Comparison of ENCODE assay signal across 22 cellular contexts in the genomic region with DNA sequence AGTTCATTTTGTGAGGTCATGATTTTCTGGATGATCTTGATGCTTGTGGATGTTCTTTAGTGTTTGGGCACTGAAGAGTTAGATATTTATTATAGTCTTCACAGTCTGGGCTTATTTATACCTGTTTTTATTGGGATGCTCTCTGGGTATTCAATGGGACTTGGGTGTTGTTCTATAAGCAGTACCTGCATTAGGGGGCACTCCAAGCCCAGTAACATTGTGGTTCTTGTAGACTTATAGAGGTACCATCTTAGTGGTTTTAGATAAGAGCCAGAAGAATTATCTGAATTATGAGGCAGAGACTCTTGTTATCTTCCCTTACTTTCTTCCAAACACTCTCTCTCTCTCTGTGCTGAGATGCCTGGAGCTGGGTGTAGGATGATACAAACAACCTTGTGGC.
"Had no signal": no experiment of that assay in that cellular context is flagged by ENCODE, and none has a peak within 500 bp of the region (broad histone marks: within the 10 kb centered on the region; RNA-seq: fewer than 3 reads in every experiment).

No MANE protein-coding gene starts in this region.

- H3K27ac ChIP-seq: coronary artery, epithelial cell of prostate, foreskin keratinocyte, lower lobe of right lung, sigmoid colon, transverse colon had no signal

- FAIRE-seq: urothelium cell line had no signal

- H3K27me3 ChIP-seq: foreskin keratinocyte, sigmoid colon, transverse colon had no signal

- H3K4me3 ChIP-seq: coronary artery, lower lobe of right lung, sigmoid colon, smooth muscle cell, transverse colon had no signal

- H3K36me3 ChIP-seq: lower lobe of right lung, sigmoid colon, transverse colon had no signal

- H3K4me2 ChIP-seq: smooth muscle cell had no signal

- H3K9me3 ChIP-seq: lower lobe of right lung, sigmoid colon, transverse colon had no signal

- H3K4me1 ChIP-seq: foreskin keratinocyte, lower lobe of right lung, sigmoid colon, transverse colon had no signal

- DNase-seq: activated CD4-positive, alpha-beta memory T cell treated with anti-CD3 and anti-CD28 coated beads for 36 hours; activated CD4-positive, alpha-beta T cell treated with anti-CD3 and anti-CD28 coated beads for 4 hours; activated CD4-positive, CD25-positive, alpha-beta regulatory T cell; activated effector memory CD4-positive, alpha-beta T cell treated with Interleukin-2 at 50 U/mL for 16 hours; activated naive CD4-positive, alpha-beta T cell treated with anti-CD3 and anti-CD28 coated beads, Interleukin-2, amount 10 ng/mL, durations not matched to agents 7 days and 5 days; activated naive CD8-positive, alpha-beta T cell treated with anti-CD3 and anti-CD28 coated beads, Interleukin-2, amount 50 U/mL, for 24 hours; activated T-cell treated with anti-CD3 and anti-CD28 coated beads, Interleukin-2, amount 50 U/mL, for 72 hours; cerebellar nuclear complex; foreskin keratinocyte; lower lobe of right lung; naive thymus-derived CD4-positive, alpha-beta T cell; sigmoid colon; stimulated activated CD4-positive, alpha-beta T cell treated with anti-CD3 and anti-CD28 coated beads, Interleukin-15, amount 100 ng/mL, for 24 hours; stimulated activated CD4-positive, alpha-beta T cell treated with anti-CD3 and anti-CD28 coated beads, Interleukin-2, amount 100 ng/mL, for 48 hours; stimulated activated CD8-positive, alpha-beta memory T cell treated with anti-CD3 and anti-CD28 coated beads, Interleukin-4, amount 100 ng/mL, for 48 hours; stimulated activated naive B cell treated with anti-CD40 and anti-IgM and Interleukin-4, amounts not matched to agents 10 μg/mL and 1 μg/mL and 100 μg/mL, for 72 hours; transverse colon had no signal

- ATAC-seq: activated naive CD8-positive, alpha-beta T cell treated with anti-CD3 and anti-CD28 coated beads, Interleukin-2, amount 50 U/mL, for 24 hours; activated T-cell treated with anti-CD3 and anti-CD28 coated beads, Interleukin-2, amount 50 U/mL, for 72 hours; foreskin keratinocyte; left lobe of liver; naive thymus-derived CD4-positive, alpha-beta T cell; stimulated activated naive B cell treated with anti-CD40 and anti-IgM and Interleukin-4, amounts not matched to agents 10 μg/mL and 1 μg/mL and 100 μg/mL, for 72 hours had no signal
